Comparison of ENCODE assay signal across 13 cellular contexts in genomic region chr9:95188459-95188858, GRCh38.
DNase-seq lines count a peak whose midpoint lies in the region; ATAC-seq and TF ChIP-seq lines count a peak whose summit lies in the region.
"Had no signal": no experiment of that assay in that cellular context is flagged by ENCODE, and none has a peak within 500 bp of the region (broad histone marks: within the 10 kb centered on the region; RNA-seq: fewer than 3 reads in every experiment).

No MANE protein-coding gene starts in this region.

- H3K4me1 Mint-ChIP-seq in activated naive CD8-positive, alpha-beta T cell treated with anti-CD3 and anti-CD28 coated beads for 36 hours: peaks cover 19% of the 10 kb centered on the region
- peaks cover 16% of the 10 kb centered on the region for H3K4me1 Mint-ChIP-seq in activated naive CD8-positive, alpha-beta T cell treated with anti-CD3 and anti-CD28 coated beads, Interleukin-2, amount 50 U/mL, for 24 hours
- H3K4me1 Mint-ChIP-seq in brain: peaks cover 28% of the 10 kb centered on the region
- peaks cover 19% of the 10 kb centered on the region for H3K4me1 Mint-ChIP-seq in stimulated activated memory B cell treated with anti-CD40 and anti-IgM and Interleukin-4, amounts not matched to agents 10 μg/mL and 1 μg/mL and 100 μg/mL, for 72 hours

- H3K27me3 ChIP-seq in transverse colon: no peaks in the 10 kb centered on the region
- H3K27me3 ChIP-seq: suprapubic skin had no signal

- no peak overlapping the region for H3K4me3 Mint-ChIP-seq in activated naive CD8-positive, alpha-beta T cell treated with anti-CD3 and anti-CD28 coated beads for 36 hours
- no peak overlapping the region for H3K4me3 Mint-ChIP-seq in activated naive CD8-positive, alpha-beta T cell treated with anti-CD3 and anti-CD28 coated beads, Interleukin-2, amount 50 U/mL, for 24 hours
- peak overlapping the region in 2 of 5 experiments; percentile 1 to 17 for H3K4me3 Mint-ChIP-seq in brain
- H3K4me3 Mint-ChIP-seq in stimulated activated memory B cell treated with anti-CD40 and anti-IgM and Interleukin-4, amounts not matched to agents 10 μg/mL and 1 μg/mL and 100 μg/mL, for 72 hours: no peak overlapping the region

- WGBS in transverse colon (ENCODE audit: low coverage in 1 of 2), 2 donors: 54 to 70% methylated on average over 4 of the region's 4 CpGs

- peak overlapping the region; percentile 42 for H3K27ac Mint-ChIP-seq in activated naive CD8-positive, alpha-beta T cell treated with anti-CD3 and anti-CD28 coated beads for 36 hours
- no peak overlapping the region for H3K27ac Mint-ChIP-seq in activated naive CD8-positive, alpha-beta T cell treated with anti-CD3 and anti-CD28 coated beads, Interleukin-2, amount 50 U/mL, for 24 hours
- peak overlapping the region in 4 of 5 experiments; percentile 9 to 80 (median 53) for H3K27ac Mint-ChIP-seq in brain
- no peak overlapping the region for H3K27ac Mint-ChIP-seq in stimulated activated memory B cell treated with anti-CD40 and anti-IgM and Interleukin-4, amounts not matched to agents 10 μg/mL and 1 μg/mL and 100 μg/mL, for 72 hours

- no peaks in the 10 kb centered on the region for H3K27me3 Mint-ChIP-seq in activated naive CD8-positive, alpha-beta T cell treated with anti-CD3 and anti-CD28 coated beads for 36 hours
- H3K27me3 Mint-ChIP-seq in activated naive CD8-positive, alpha-beta T cell treated with anti-CD3 and anti-CD28 coated beads, Interleukin-2, amount 50 U/mL, for 24 hours: no peaks in the 10 kb centered on the region
- H3K27me3 Mint-ChIP-seq in brain: no peaks in the 10 kb centered on the region
- H3K27me3 Mint-ChIP-seq in stimulated activated memory B cell treated with anti-CD40 and anti-IgM and Interleukin-4, amounts not matched to agents 10 μg/mL and 1 μg/mL and 100 μg/mL, for 72 hours: no peaks in the 10 kb centered on the region

- in situ Hi-C loops in transverse colon (cut with MboI; ENCODE audit: low pct_ligation_motif_present in 1 of 4, low pct_unique_long_range_greater_than_20kb in 1 of 4, low sequenced_read_pairs in 3 of 4): no loop called here

- TF ChIP-seq CTCF in brain (conservative IDR thresholded peaks at IDR 0.05): no peak
- no peak for TF ChIP-seq CTCF in transverse colon (IDR thresholded peaks at IDR 0.05)

- ATAC-seq in activated naive CD8-positive, alpha-beta T cell treated with anti-CD3 and anti-CD28 coated beads, Interleukin-2, amount 50 U/mL, for 24 hours: no peak
- ATAC-seq in stimulated activated memory B cell treated with anti-CD40 and anti-IgM and Interleukin-4, amounts not matched to agents 10 μg/mL and 1 μg/mL and 100 μg/mL, for 72 hours: no peak

- H3K27ac ChIP-seq in transverse colon: peak overlapping the region; percentile 36 to 73 (median 46)
- H3K27ac ChIP-seq: suprapubic skin had no signal

- TF ChIP-seq POLR2A in transverse colon (IDR thresholded peaks at IDR 0.05): no peak

- intact Hi-C loops in transverse colon (cut with DNase I; ENCODE audit: low total_unique reads): no loop called here

- TF ChIP-seq EP300 in transverse colon (IDR thresholded peaks at IDR 0.05; ENCODE audit: low read depth): no peak

- no peaks in the 10 kb centered on the region for H3K36me3 ChIP-seq in transverse colon
- H3K36me3 ChIP-seq: suprapubic skin had no signal

- no peaks in the 10 kb centered on the region for H3K9me3 ChIP-seq in transverse colon
- H3K9me3 ChIP-seq: suprapubic skin had no signal

- H3K36me3 Mint-ChIP-seq in activated naive CD8-positive, alpha-beta T cell treated with anti-CD3 and anti-CD28 coated beads for 36 hours: peaks cover 7% of the 10 kb centered on the region
- H3K36me3 Mint-ChIP-seq in activated naive CD8-positive, alpha-beta T cell treated with anti-CD3 and anti-CD28 coated beads, Interleukin-2, amount 50 U/mL, for 24 hours (ENCODE audit: low read depth): no peaks in the 10 kb centered on the region
- H3K36me3 Mint-ChIP-seq in brain: no peaks in the 10 kb centered on the region
- H3K36me3 Mint-ChIP-seq in stimulated activated memory B cell treated with anti-CD40 and anti-IgM and Interleukin-4, amounts not matched to agents 10 μg/mL and 1 μg/mL and 100 μg/mL, for 72 hours: peaks cover 8% of the 10 kb centered on the region

- H3K9me3 Mint-ChIP-seq in activated naive CD8-positive, alpha-beta T cell treated with anti-CD3 and anti-CD28 coated beads for 36 hours: no peaks in the 10 kb centered on the region
- H3K9me3 Mint-ChIP-seq in activated naive CD8-positive, alpha-beta T cell treated with anti-CD3 and anti-CD28 coated beads, Interleukin-2, amount 50 U/mL, for 24 hours: peaks cover 3% of the 10 kb centered on the region
- no peaks in the 10 kb centered on the region for H3K9me3 Mint-ChIP-seq in brain
- H3K9me3 Mint-ChIP-seq in stimulated activated memory B cell treated with anti-CD40 and anti-IgM and Interleukin-4, amounts not matched to agents 10 μg/mL and 1 μg/mL and 100 μg/mL, for 72 hours: peaks cover 3% of the 10 kb centered on the region

- no peak for DNase-seq in activated naive CD8-positive, alpha-beta T cell treated with anti-CD3 and anti-CD28 coated beads for 36 hours
- DNase-seq in activated naive CD8-positive, alpha-beta T cell treated with anti-CD3 and anti-CD28 coated beads, Interleukin-2, amount 50 U/mL, for 24 hours: no peak
- DNase-seq in lung microvascular endothelial cell (ENCODE audit: low read depth in 2 of 2) (peak; percentile 83 to 94), transverse colon (no peak), NCI-H774 (lab: John Stamatoyannopoulos, UW) (no peak), NCI-H1694 treated with DMSO at 0.1 percent for 48 hours (lab: John Stamatoyannopoulos, UW) (no peak)
- DNase-seq: activated CD4-positive, CD25-positive, alpha-beta regulatory T cell; activated gamma-delta T cell treated with Interleukin-2 at 50 U/mL for 16 hours; NCI-H2171 treated with DMSO at 0.1 percent for 48 hours had no signal

- H3K4me3 ChIP-seq in transverse colon: no peak overlapping the region
- H3K4me3 ChIP-seq: lung, suprapubic skin had no signal

- H3K4me1 ChIP-seq in transverse colon: peaks cover 0 to 18% (median 13%) of the 10 kb centered on the region in 4 donors

Comparison
In these comparisons a context has a peak if more than half of its experiments do, and no peak if none do; other contexts are left out.
1. H3K27ac Mint-ChIP-seq: peak in activated naive CD8-positive, alpha-beta T cell treated with anti-CD3 and anti-CD28 coated beads for 36 hours (single experiment) and brain (4 of 5); none in activated naive CD8-positive, alpha-beta T cell treated with anti-CD3 and anti-CD28 coated beads, Interleukin-2, amount 50 U/mL, for 24 hours (single experiment) and stimulated activated memory B cell treated with anti-CD40 and anti-IgM and Interleukin-4, amounts not matched to agents 10 μg/mL and 1 μg/mL and 100 μg/mL, for 72 hours (single experiment).
2. DNase-seq: peak in lung microvascular endothelial cell (2 of 2); none in activated naive CD8-positive, alpha-beta T cell treated with anti-CD3 and anti-CD28 coated beads for 36 hours (single experiment), activated naive CD8-positive, alpha-beta T cell treated with anti-CD3 and anti-CD28 coated beads, Interleukin-2, amount 50 U/mL, for 24 hours (single experiment), transverse colon (single experiment), NCI-H774 (single experiment) and NCI-H1694 treated with DMSO at 0.1 percent for 48 hours (single experiment).